In genomic region chr19:7109678-7110289, GRCh38 we compare ENCODE assay signal across 21 cellular contexts. TPM values are rescaled to one million over a fixed set of nuclear protein-coding genes. Genes with fewer than 3 reads are reported as not detected.
A peak's percentile ranks its signal among the peaks of the same experiment; 100 is the strongest.
DNase-seq lines count a peak whose midpoint lies in the region; ATAC-seq and TF ChIP-seq lines count a peak whose summit lies in the region.
"Had no signal": no experiment of that assay in that cellular context is flagged by ENCODE, and none has a peak within 500 bp of the region (broad histone marks: within the 10 kb centered on the region; RNA-seq: fewer than 3 reads in every experiment).

No MANE protein-coding gene starts in this region.

- intact Hi-C loops in sigmoid colon (cut with DNase I) (no loop called here), posterior vena cava (cut with DNase I) (no loop called here)

- H3K27ac ChIP-seq in GM23338 (ENCODE audit: low read depth) (peak overlapping the region; percentile 81), brain microvascular endothelial cell (no peak overlapping the region), sigmoid colon (no peak overlapping the region)
- H3K27ac ChIP-seq: parathyroid adenoma, tibial nerve had no signal

- no peaks in the 10 kb centered on the region for H3K9me3 ChIP-seq in sigmoid colon

- H3K9me3 Mint-ChIP-seq in GM23338 (peaks cover 9% of the 10 kb centered on the region), type B pancreatic cell (peaks cover 4% of the 10 kb centered on the region)
- H3K9me3 Mint-ChIP-seq: activated T-helper 17 cell treated with anti-CD3 and anti-CD28 coated beads, Interleukin-2, amount 50 U/mL, for 72 hours; dendritic cell treated with granulocyte-macrophage colony-stimulating factor and Interleukin-4, amounts not matched to agents 40 ng/mL and 50 ng/mL, for 4 days had no signal

- TF ChIP-seq CTCF in GM23338 (conservative IDR thresholded peaks at IDR 0.05; ENCODE audit: low read depth in 2 of 2) (no peak), brain microvascular endothelial cell (IDR thresholded peaks at IDR 0.05; ENCODE audit: low read depth, low read length, missing control alignments) (no peak), sigmoid colon (IDR thresholded peaks at IDR 0.05) (no peak), type B pancreatic cell (conservative IDR thresholded peaks at IDR 0.05) (no peak)

- H2AFZ ChIP-seq in GM23338: no peak overlapping the region
- H2AFZ ChIP-seq: parathyroid adenoma had no signal

- WGBS in sigmoid colon, 2 donors: 51 to 67% methylated on average over 8 of the region's 8 CpGs

- no peak for TF ChIP-seq EP300 in sigmoid colon (IDR thresholded peaks at IDR 0.05)

- H3K27me3 Mint-ChIP-seq in GM23338 (ENCODE audit: insufficient read depth, low read depth, poor library complexity): no peaks in the 10 kb centered on the region
- no peaks in the 10 kb centered on the region for H3K27me3 Mint-ChIP-seq in type B pancreatic cell

- H3K79me2 ChIP-seq in GM23338 (replicated peaks; ENCODE audit: insufficient read depth): no peaks in the 10 kb centered on the region
- H3K79me2 ChIP-seq: parathyroid adenoma had no signal

- H3K36me3 ChIP-seq in GM23338 (ENCODE audit: insufficient read depth) (0 out of 2 replicates have a peak, but pooled peaks cover 3% of the 10 kb centered on the region), brain microvascular endothelial cell (replicated peaks) (no peaks in the 10 kb centered on the region), sigmoid colon (peaks cover 0 to 9% (median 0%) of the 10 kb centered on the region in 4 donors)

- H3K4me3 Mint-ChIP-seq in GM23338: no peak overlapping the region
- H3K4me3 Mint-ChIP-seq in type B pancreatic cell: no peak overlapping the region
- H3K4me3 Mint-ChIP-seq: activated T-helper 17 cell treated with anti-CD3 and anti-CD28 coated beads, Interleukin-2, amount 50 U/mL, for 72 hours; dendritic cell treated with granulocyte-macrophage colony-stimulating factor and Interleukin-4, amounts not matched to agents 40 ng/mL and 50 ng/mL, for 4 days; HFFc6 had no signal

- no peak for TF ChIP-seq POLR2A in sigmoid colon (IDR thresholded peaks at IDR 0.05)

- H3K4me1 ChIP-seq in GM23338 (ENCODE audit: insufficient read depth): no peaks in the 10 kb centered on the region
- H3K4me1 ChIP-seq in sigmoid colon: peaks cover 0 to 9% (median 3%) of the 10 kb centered on the region in 4 donors
- H3K4me1 ChIP-seq: parathyroid adenoma, tibial nerve had no signal

- H3K9me2 ChIP-seq in GM23338 (ENCODE audit: insufficient read depth): peaks cover 6% of the 10 kb centered on the region

- no peaks in the 10 kb centered on the region for H4K20me1 ChIP-seq in GM23338 (replicated peaks; ENCODE audit: insufficient read depth)

- no peaks in the 10 kb centered on the region for H3K27me3 ChIP-seq in GM23338 (ENCODE audit: insufficient read depth)
- H3K27me3 ChIP-seq in brain microvascular endothelial cell (replicated peaks): no peaks in the 10 kb centered on the region
- H3K27me3 ChIP-seq in sigmoid colon: no peaks in the 10 kb centered on the region
- H3K27me3 ChIP-seq: tibial nerve had no signal

- ATAC-seq in GM23338 (peak; percentile 91), HG03571 (IDR thresholded peaks at IDR 0.05; ENCODE audit: unreplicated experiment) (no peak), HG03095 (IDR thresholded peaks at IDR 0.05; ENCODE audit: unreplicated experiment) (no peak)
- ATAC-seq: activated T-helper 17 cell treated with anti-CD3 and anti-CD28 coated beads, Interleukin-2, amount 50 U/mL, for 72 hours; stimulated activated naive CD8-positive, alpha-beta T cell treated with anti-CD3 and anti-CD28 coated beads, Interleukin-15, Interleukin-2, amounts not matched to agents 100 U/mL and 50 U/mL, for 24 hours had no signal

- H3F3A ChIP-seq in GM23338 (replicated peaks; ENCODE audit: low read depth): no peaks in the 10 kb centered on the region

- no peak overlapping the region for H3K4me2 ChIP-seq in GM23338

- DNase-seq in GM23338 (ENCODE audit: low spot score) (peak; percentile 87), brain microvascular endothelial cell (peak; percentile 3), iPS-NIHi11 (ENCODE audit: low spot score) (peak; percentile 43), sigmoid colon (peak; percentile 33), posterior vena cava (ENCODE audit: low spot score) (no peak), type B pancreatic cell (ENCODE audit: extremely low spot score, unreplicated experiment) (no peak)
- DNase-seq: activated CD4-positive, alpha-beta T cell treated with anti-CD3 and anti-CD28 coated beads for 48 hours; GF-D8; HFFc6; NCI-H524; stimulated activated CD4-positive, alpha-beta T cell treated with anti-CD3 and anti-CD28 coated beads, Interleukin-2, amount 100 ng/mL, for 24 hours; stimulated activated naive CD8-positive, alpha-beta T cell treated with anti-CD3 and anti-CD28 coated beads, Interleukin-15, Interleukin-2, amounts not matched to agents 100 U/mL and 50 U/mL, for 24 hours had no signal

- in situ Hi-C loops in brain microvascular endothelial cell (cut with HindIII; ENCODE audit: low pct_ligation_motif_present, low sequenced_read_pairs): no loop called here

- H3K27ac Mint-ChIP-seq in GM23338: peak overlapping the region; percentile 43; the same call in 1 of the 2 replicates
- H3K27ac Mint-ChIP-seq in type B pancreatic cell: no peak overlapping the region
- H3K27ac Mint-ChIP-seq: activated T-helper 17 cell treated with anti-CD3 and anti-CD28 coated beads, Interleukin-2, amount 50 U/mL, for 72 hours; dendritic cell treated with granulocyte-macrophage colony-stimulating factor and Interleukin-4, amounts not matched to agents 40 ng/mL and 50 ng/mL, for 4 days; HFFc6 had no signal

- H3K4me1 Mint-ChIP-seq in GM23338: peaks cover 4% of the 10 kb centered on the region; the same call in 1 of the 3 replicates
- no peaks in the 10 kb centered on the region for H3K4me1 Mint-ChIP-seq in type B pancreatic cell (ENCODE audit: unreplicated experiment)
- H3K4me1 Mint-ChIP-seq: activated T-helper 17 cell treated with anti-CD3 and anti-CD28 coated beads, Interleukin-2, amount 50 U/mL, for 72 hours had no signal

- H3K36me3 Mint-ChIP-seq in GM23338 (ENCODE audit: low read depth) (peaks cover 5% of the 10 kb centered on the region; the same call in 1 of the 3 replicates), type B pancreatic cell (no peaks in the 10 kb centered on the region)

- H3K4me3 ChIP-seq in GM23338 (no peak overlapping the region), brain microvascular endothelial cell (ENCODE audit: low read depth, low read length) (no peak overlapping the region), sigmoid colon (no peak overlapping the region)
- H3K4me3 ChIP-seq: tibial nerve had no signal

TF ChIP-seq in GM23338, 12 proteins besides CTCF, POLR2A, EP300 and RAD21 (continues in another document):
- TF ChIP-seq EZH2phosphoT487 (IDR thresholded peaks at IDR 0.05; ENCODE audit: unreplicated experiment) (no peak), JUNB (IDR thresholded peaks at IDR 0.05; ENCODE audit: unreplicated experiment) (no peak), REST (IDR thresholded peaks at IDR 0.05; ENCODE audit: unreplicated experiment) (no peak), CREB1 (CRISPR knock-in tag; IDR thresholded peaks at IDR 0.05; ENCODE audit: low read depth) (no peak), ZNF114 (CRISPR knock-in tag; IDR thresholded peaks at IDR 0.05) (no peak), ZNF331 (CRISPR knock-in tag; IDR thresholded peaks at IDR 0.05; ENCODE audit: low read depth) (no peak), ETS1 (IDR thresholded peaks at IDR 0.05) (no peak), STAT1 (IDR thresholded peaks at IDR 0.05; ENCODE audit: unreplicated experiment) (no peak)

RNA-seq across cellular contexts. Expression of gene ZNF557, which starts 40.3 kb away (rescaled TPM):
- 6.6 and 10.3 TPM in 2 replicates for total RNA-seq in GM23338 (2014; rRNA removed; shearing (Covaris generic))
- 3.7 and 4.3 TPM in 2 replicates for polyA plus RNA-seq in GM23338 (2016; fragmentation: Nextera tagmentation; extraction: Ambion mirVana)
- total RNA-seq in sigmoid colon: 1 to 10 TPM; 6.9 to 10.0 (median 8.8) TPM
- polyA plus RNA-seq in sigmoid colon: 1 to 10 TPM; 2.3 to 3.7 (median 2.4) TPM
- 1 to 10 TPM; 8.2 TPM for total RNA-seq in posterior vena cava
- 13.7 TPM in 2 replicates for total RNA-seq in type B pancreatic cell (ENCODE audit: low replicate concordance)

RNA-seq across cellular contexts. Expression of gene MBD3L3, which starts 51.3 kb away (rescaled TPM):
- total RNA-seq in GM23338 (2014; rRNA removed; shearing (Covaris generic)): not detected in 2 replicates
- polyA plus RNA-seq in GM23338 (2016; fragmentation: Nextera tagmentation; extraction: Ambion mirVana) (0.49 TPM in 1 of 2 replicates, not detected in the other), sigmoid colon (not detected)
- total RNA-seq in sigmoid colon (not detected), posterior vena cava (not detected), type B pancreatic cell (ENCODE audit: low replicate concordance) (not detected in 2 replicates)
- total RNA-seq: activated T-helper 17 cell treated with anti-CD3 and anti-CD28 coated beads, Interleukin-2, amount 50 U/mL, for 72 hours; HFFc6; lung microvascular endothelial cell; skeletal muscle tissue; tibial nerve had no signal
- polyA plus RNA-seq: BJ had no signal

Comparison
In these comparisons a context has a peak if more than half of its experiments do, and no peak if none do; other contexts are left out.
1. DNase-seq: peak in GM23338 (single experiment), brain microvascular endothelial cell (single experiment), iPS-NIHi11 (single experiment) and sigmoid colon (single experiment); none in posterior vena cava (single experiment) and type B pancreatic cell (single experiment).